8 cellular contexts compared by ENCODE assay signal in the genomic region with DNA sequence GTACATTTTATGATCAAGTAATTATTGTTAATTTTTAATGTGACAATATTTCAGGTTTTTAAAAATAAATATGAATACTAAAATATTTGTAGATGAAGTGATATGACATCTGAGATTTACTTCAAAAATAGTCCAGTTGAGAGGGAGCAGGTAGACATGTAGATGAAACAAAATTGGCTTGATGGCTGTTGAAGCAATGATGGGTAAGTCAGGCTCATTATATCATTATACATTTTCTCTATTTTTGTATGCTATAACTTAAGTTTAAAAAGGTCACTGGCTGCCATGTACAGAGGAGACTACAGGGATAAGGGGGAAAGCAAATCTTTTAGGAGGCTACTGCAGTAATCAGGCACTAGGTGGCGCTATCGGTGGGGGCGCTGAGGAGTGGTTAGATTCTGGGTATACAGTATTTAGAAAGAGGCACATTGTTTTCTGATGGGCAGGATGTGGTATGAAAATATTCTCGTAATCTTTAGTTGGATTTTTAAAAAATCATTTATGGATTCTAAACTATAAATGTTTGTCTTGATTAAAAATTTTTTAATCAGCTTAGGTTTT.
DNase-seq lines count a peak whose midpoint lies in the region; ATAC-seq, FAIRE-seq and TF ChIP-seq lines count a peak whose summit lies in the region.

No MANE protein-coding gene starts in this region.

- TF ChIP-seq CTCF in CD8-positive, alpha-beta T cell (IDR thresholded peaks at IDR 0.05) = peak; percentile 69
- TF ChIP-seq CTCF in neural progenitor cell (IDR thresholded peaks at IDR 0.05) (peak; percentile 95), upper lobe of right lung (IDR thresholded peaks at IDR 0.05) (peak; percentile 75)

- CTCF ChIA-PET in CD8-positive, alpha-beta T cell (lab: Charles Lee) = interaction anchor here (1.6 to 2.3 kb wide), 3 partner anchors 10 to 16 kb away, joined by 3 to 13 read pairs (median 6); no protein-coding TSS in a partner anchor

- no peak for FAIRE-seq in GM19239 (lab: Jason Lieb, UNC)

- no peak overlapping the region for H3K4me3 Mint-ChIP-seq in CD8-positive, alpha-beta T cell
- H3K4me3 Mint-ChIP-seq in neural progenitor cell = no peak overlapping the region

- no peaks in the 10 kb centered on the region for H3F3A ChIP-seq in neural progenitor cell (ENCODE audit: low read depth)

- peak; percentile 8 to 56 (median 44) for DNase-seq in CD8-positive, alpha-beta T cell
- peak; percentile 21 for DNase-seq in GM19239 (ENCODE audit: insufficient read length, low spot score)
- DNase-seq in NCI-H748 treated with DMSO at 0.1 percent for 48 hours (lab: John Stamatoyannopoulos, UW) = peak; percentile 73
- peak in 2 of 3 experiments; percentile 6 to 49 for DNase-seq in activated CD8-positive, alpha-beta memory T cell treated with anti-CD3 and anti-CD28 coated beads for 48 hours (ENCODE audit: low read depth in 2 of 3, low spot score in 2 of 3)
- DNase-seq in neural progenitor cell (ENCODE audit: low spot score) = peak; percentile 76
- peak; percentile 73 for DNase-seq in upper lobe of right lung

- ATAC-seq in CD8-positive, alpha-beta T cell = peak; percentile 68
- ATAC-seq in HG03378 (IDR thresholded peaks at IDR 0.05; ENCODE audit: unreplicated experiment) = peak; percentile 89
- peak; percentile 73 for ATAC-seq in esophagus mucosa
- ATAC-seq in upper lobe of right lung = peak; percentile 86

- no peaks in the 10 kb centered on the region for H3K4me1 Mint-ChIP-seq in CD8-positive, alpha-beta T cell (ENCODE audit: low read depth)
- peaks cover 13% of the 10 kb centered on the region for H3K4me1 Mint-ChIP-seq in neural progenitor cell

- no peaks in the 10 kb centered on the region for H3K4me1 ChIP-seq in CD8-positive, alpha-beta T cell (ENCODE audit: insufficient read depth, low read length)
- H3K4me1 ChIP-seq in neural progenitor cell (peaks cover 6% of the 10 kb centered on the region), upper lobe of right lung (peaks cover 10% of the 10 kb centered on the region)

- H3K36me3 ChIP-seq in CD8-positive, alpha-beta T cell (ENCODE audit: insufficient read depth, low read length) = no peaks in the 10 kb centered on the region
- no peaks in the 10 kb centered on the region for H3K36me3 ChIP-seq in neural progenitor cell
- peaks cover 49% of the 10 kb centered on the region for H3K36me3 ChIP-seq in upper lobe of right lung

- POLR2A ChIA-PET in CD8-positive, alpha-beta T cell (lab: Charles Lee) = no interaction called here

- no peak overlapping the region for H3K4me3 ChIP-seq in CD8-positive, alpha-beta T cell (ENCODE audit: low read depth, low read length)
- H3K4me3 ChIP-seq in neural progenitor cell (no peak overlapping the region), upper lobe of right lung (no peak overlapping the region)

- H4K20me1 ChIP-seq in neural progenitor cell (ENCODE audit: low read depth) = no peaks in the 10 kb centered on the region

- no peak overlapping the region for H3K27ac ChIP-seq in CD8-positive, alpha-beta T cell (ENCODE audit: low read depth, low read length)
- H3K27ac ChIP-seq in neural progenitor cell = no peak overlapping the region
- no peak overlapping the region for H3K27ac ChIP-seq in upper lobe of right lung

- no peaks in the 10 kb centered on the region for H3K9me3 ChIP-seq in CD8-positive, alpha-beta T cell (ENCODE audit: low read length)
- H3K9me3 ChIP-seq in neural progenitor cell (ENCODE audit: low read depth) (no peaks in the 10 kb centered on the region), upper lobe of right lung (no peaks in the 10 kb centered on the region)

- no peaks in the 10 kb centered on the region for H3K79me2 ChIP-seq in neural progenitor cell (ENCODE audit: low read depth)

- no peaks in the 10 kb centered on the region for H3K27me3 ChIP-seq in CD8-positive, alpha-beta T cell (ENCODE audit: insufficient read depth, low read length)
- no peaks in the 10 kb centered on the region for H3K27me3 ChIP-seq in neural progenitor cell
- H3K27me3 ChIP-seq in upper lobe of right lung = no peaks in the 10 kb centered on the region

- no peak overlapping the region for H3K27ac Mint-ChIP-seq in CD8-positive, alpha-beta T cell
- no peak overlapping the region for H3K27ac Mint-ChIP-seq in neural progenitor cell

- intact Hi-C loops in CD8-positive, alpha-beta T cell (cut with DNase I, micrococcal nuclease) = no loop called here
- intact Hi-C loops in upper lobe of right lung (cut with DNase I) = no loop called here

- H3K36me3 Mint-ChIP-seq in CD8-positive, alpha-beta T cell = no peaks in the 10 kb centered on the region
- H3K36me3 Mint-ChIP-seq in neural progenitor cell = no peaks in the 10 kb centered on the region

- H3K9me3 Mint-ChIP-seq in CD8-positive, alpha-beta T cell = no peaks in the 10 kb centered on the region
- no peaks in the 10 kb centered on the region for H3K9me3 Mint-ChIP-seq in neural progenitor cell

- no peak overlapping the region for H3K4me2 ChIP-seq in neural progenitor cell

- H3K27me3 Mint-ChIP-seq in CD8-positive, alpha-beta T cell (ENCODE audit: low read depth) = peaks cover 15% of the 10 kb centered on the region
- no peaks in the 10 kb centered on the region for H3K27me3 Mint-ChIP-seq in neural progenitor cell (ENCODE audit: insufficient read depth, low read depth)

- no peak overlapping the region for H2AFZ ChIP-seq in neural progenitor cell (replicated peaks)

- no peak overlapping the region for H3K9ac ChIP-seq in neural progenitor cell

Comparison
In these comparisons a context has a peak if more than half of its experiments do, and no peak if none do; other contexts are left out.
1. DNase-seq: peak in every context shown above with its lines; median percentile 76 in neural progenitor cell; 73 in NCI-H748 treated with DMSO at 0.1 percent for 48 hours; 73 in upper lobe of right lung; 44 in CD8-positive, alpha-beta T cell; 28 in activated CD8-positive, alpha-beta memory T cell treated with anti-CD3 and anti-CD28 coated beads for 48 hours; 21 in GM19239.